20 cellular contexts compared by ENCODE assay signal in the genomic region with DNA sequence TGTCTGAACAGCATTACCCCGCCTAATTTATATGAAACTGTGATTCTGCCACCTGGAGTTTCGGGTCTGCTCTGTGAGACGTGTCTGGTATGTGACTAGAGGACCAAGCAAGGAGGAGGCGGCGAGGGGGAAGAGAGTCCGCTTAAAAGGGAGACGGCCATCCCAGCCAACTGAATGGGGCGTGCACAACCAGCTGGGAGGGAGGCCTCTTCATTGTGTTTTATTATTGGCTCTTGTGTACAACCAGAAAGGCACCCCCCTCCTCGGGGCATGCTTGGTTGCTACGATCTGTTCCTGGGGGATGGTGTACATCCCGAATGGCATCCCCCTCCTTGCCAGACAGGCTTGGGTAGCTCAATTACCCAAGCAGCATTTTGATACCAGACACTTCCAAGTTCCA.
DNase-seq lines count a peak whose midpoint lies in the region; FAIRE-seq and TF ChIP-seq lines count a peak whose summit lies in the region.
"Had no signal": no experiment of that assay in that cellular context is flagged by ENCODE, and none has a peak within 500 bp of the region (broad histone marks: within the 10 kb centered on the region; RNA-seq: fewer than 3 reads in every experiment).

No MANE protein-coding gene starts in this region.

- H4K20me1 ChIP-seq in H1 (replicated peaks in 1 of 2; ENCODE audit: control insufficient read depth in 1 of 2, insufficient read depth in 2 of 2, low read length in 2 of 2): no peaks in the 10 kb centered on the region

- no peaks in the 10 kb centered on the region for H3K23me2 ChIP-seq in H1 (ENCODE audit: low read depth, low read length)

- no peak overlapping the region for H4K91ac ChIP-seq in H1 (replicated peaks; ENCODE audit: insufficient read length, low read length)

- CTCF ChIA-PET in H1 (lab: Charles Lee; ENCODE audit: partially characterized antibody): interaction anchor here (0.7 kb wide), 1 partner anchor 30 kb away, joined by 4 read pairs; no protein-coding TSS in a partner anchor
- CTCF ChIA-PET in CD8-positive, alpha-beta memory T cell (lab: Charles Lee): no interaction called here

- no peak overlapping the region for H3K4me3 ChIP-seq in H1 (ENCODE audit: extremely low read depth in 1 of 4, insufficient read depth in 2 of 4, low read depth in 3 of 4, low read length in 4 of 4)
- H3K4me3 ChIP-seq in CD8-positive, alpha-beta memory T cell (ENCODE audit: low read length): no peak overlapping the region
- H3K4me3 ChIP-seq in transverse colon: no peak overlapping the region
- H3K4me3 ChIP-seq: GM23338 had no signal

- H3K36me3 ChIP-seq in H1 (ENCODE audit: control insufficient read depth in 2 of 4, insufficient read depth in 4 of 4, low read length in 3 of 4): no peaks in the 10 kb centered on the region
- no peaks in the 10 kb centered on the region for H3K36me3 ChIP-seq in CD8-positive, alpha-beta memory T cell (ENCODE audit: insufficient read depth, low read length)
- no peaks in the 10 kb centered on the region for H3K36me3 ChIP-seq in transverse colon

- no peaks in the 10 kb centered on the region for H3K9me3 Mint-ChIP-seq in nephron progenitor cell
- peaks cover 0 to 11% (median 5%) of the 10 kb centered on the region in 5 donors for H3K9me3 Mint-ChIP-seq in CD8-positive, alpha-beta memory T cell
- H3K9me3 Mint-ChIP-seq: GM23338, H9 had no signal

- H3K79me2 ChIP-seq in H1 (ENCODE audit: control insufficient read depth in 1 of 2, insufficient read depth in 2 of 2, low read length in 2 of 2): no peaks in the 10 kb centered on the region

- H2BK15ac ChIP-seq in H1 (ENCODE audit: low read length): peak overlapping the region; percentile 72; the same call in 1 of the 2 replicates

- no peak overlapping the region for H3K9ac ChIP-seq in H1 (replicated peaks in 1 of 4; ENCODE audit: extremely low read depth in 1 of 4, low read depth in 3 of 4, low read length in 3 of 4)

- peak; percentile 8 for DNase-seq in NCI-H2227 (lab: John Stamatoyannopoulos, UW; ENCODE audit: unreplicated experiment)
- DNase-seq in H1 (ENCODE audit: low read depth in 1 of 2, low spot score in 2 of 2): no peak
- no peak for DNase-seq in nephron progenitor cell
- peak in 1 of 49 donors; percentile 9 for DNase-seq in substantia nigra (lab: John Stamatoyannopoulos, UW)
- DNase-seq in DMS53 (lab: John Stamatoyannopoulos, UW): no peak
- no peak for DNase-seq in CD8-positive, alpha-beta memory T cell
- DNase-seq in NCI-H2029 (lab: John Stamatoyannopoulos, UW): no peak
- DNase-seq in transverse colon: no peak
- DNase-seq: 8988T; ACHN; C1 segment of cervical spinal cord; CD4-positive, alpha-beta T cell; DMS79 treated with DMSO at 0.1 percent for 48 hours; EL; H9 had no signal

- H3K4me2 ChIP-seq in H1 (ENCODE audit: insufficient read depth in 1 of 2, low read depth in 2 of 2, low read length in 2 of 2): no peak overlapping the region
- H3K4me2 ChIP-seq: GM23338 had no signal

- no peak overlapping the region for H2BK120ac ChIP-seq in H1 (replicated peaks; ENCODE audit: low read depth, low read length)

- H3K4ac ChIP-seq in H1 (replicated peaks; ENCODE audit: insufficient read length, low read depth, low read length): no peak overlapping the region

- no peak overlapping the region for H4K8ac ChIP-seq in H1 (ENCODE audit: extremely low read depth, insufficient read depth, low read length)

- H3K27ac ChIP-seq in H1 (ENCODE audit: low read depth, low read length): no peak overlapping the region
- peak overlapping the region; percentile 4 for H3K27ac ChIP-seq in substantia nigra (ENCODE audit: low read depth, low read length, poor library complexity, severe bottlenecking)
- no peak overlapping the region for H3K27ac ChIP-seq in CD8-positive, alpha-beta memory T cell (ENCODE audit: low read depth, low read length)
- H3K27ac ChIP-seq in transverse colon: no peak overlapping the region

- H3K36me3 Mint-ChIP-seq in nephron progenitor cell (ENCODE audit: low read depth): no peaks in the 10 kb centered on the region
- no peaks in the 10 kb centered on the region for H3K36me3 Mint-ChIP-seq in CD8-positive, alpha-beta memory T cell

- peak overlapping the region; percentile 65 for H3K27ac Mint-ChIP-seq in nephron progenitor cell
- no peak overlapping the region for H3K27ac Mint-ChIP-seq in CD8-positive, alpha-beta memory T cell
- H3K27ac Mint-ChIP-seq: B cell; CD4-positive, alpha-beta T cell; GM23338; H9 had no signal

- no peak for TF ChIP-seq RAD21 in H1 (IDR thresholded peaks at IDR 0.05 in 1 of 2, conservative IDR thresholded peaks at IDR 0.05 in 1 of 2; ENCODE audit: low read depth in 2 of 2, low read length in 2 of 2)

- intact Hi-C loops in transverse colon (cut with DNase I; ENCODE audit: low total_unique reads): no loop called here

- H3K9me3 ChIP-seq in H1 (ENCODE audit: insufficient read depth in 2 of 2, low read depth in 1 of 2, low read length in 1 of 2) (no peaks in the 10 kb centered on the region), transverse colon (no peaks in the 10 kb centered on the region)
- H3K9me3 ChIP-seq in CD8-positive, alpha-beta memory T cell (ENCODE audit: low read length): no peaks in the 10 kb centered on the region

- in situ Hi-C loops in transverse colon (cut with MboI; ENCODE audit: low pct_ligation_motif_present in 1 of 4, low pct_unique_long_range_greater_than_20kb in 1 of 4, low sequenced_read_pairs in 3 of 4): no loop called here

- 89% methylated on average over 11 of the region's 11 CpGs; no CpG with 5 or more reads in 1 of the 2 experiments for WGBS in H1 (ENCODE audit: extremely low coverage in 1 of 2, insufficient coverage in 1 of 2, insufficient read length in 1 of 2, insufficient replicate concordance in 2 of 2, low coverage in 1 of 2, low lambda C conversion rate in 2 of 2, missing lambda C conversion rate in 1 of 2), 2 experiments
- WGBS in transverse colon (ENCODE audit: low coverage in 1 of 2), 2 donors: 65 to 66% methylated on average over 6 to 11 of the region's 11 CpGs

- H3K56ac ChIP-seq in H1 (replicated peaks; ENCODE audit: insufficient read length, low read depth, low read length): no peak overlapping the region

- no peak overlapping the region; the same call in 1 of the 2 replicates for H2BK20ac ChIP-seq in H1 (ENCODE audit: low read length)

- peaks cover 3% of the 10 kb centered on the region for H3K27me3 Mint-ChIP-seq in nephron progenitor cell (ENCODE audit: low read depth, poor library complexity)
- H3K27me3 Mint-ChIP-seq in CD8-positive, alpha-beta memory T cell: no peaks in the 10 kb centered on the region
- H3K27me3 Mint-ChIP-seq: B cell; CD4-positive, alpha-beta T cell had no signal

- no peak for FAIRE-seq in H1 (lab: Jason Lieb, UNC)
- FAIRE-seq: G401.6, GM12891, HepG2 had no signal

- H3K4me1 ChIP-seq in H1 (replicated peaks in 1 of 4; ENCODE audit: control insufficient read depth in 3 of 4, insufficient read depth in 4 of 4, low read length in 3 of 4): peaks cover 0 to 11% (median 2%) of the 10 kb centered on the region in 4 experiments; a peak in 4 of 7 replicates
- no peaks in the 10 kb centered on the region for H3K4me1 ChIP-seq in CD8-positive, alpha-beta memory T cell (ENCODE audit: insufficient read depth, low read length)
- no peaks in the 10 kb centered on the region for H3K4me1 ChIP-seq in transverse colon

- H2AK5ac ChIP-seq in H1 (ENCODE audit: low read depth, low read length): no peak overlapping the region

- H3K18ac ChIP-seq in H1 (ENCODE audit: extremely low read depth, low read length): no peak overlapping the region

- H3K27me3 ChIP-seq in H1 (replicated peaks in 1 of 4; ENCODE audit: control insufficient read depth in 3 of 4, extremely low read depth in 1 of 4, insufficient read depth in 3 of 4, low read length in 3 of 4) (no peaks in the 10 kb centered on the region), transverse colon (no peaks in the 10 kb centered on the region)
- no peaks in the 10 kb centered on the region for H3K27me3 ChIP-seq in CD8-positive, alpha-beta memory T cell (ENCODE audit: insufficient read depth, low read length, poor library complexity, severe bottlenecking)

- peaks cover 69% of the 10 kb centered on the region for H3K4me1 Mint-ChIP-seq in nephron progenitor cell
- no peaks in the 10 kb centered on the region for H3K4me1 Mint-ChIP-seq in CD8-positive, alpha-beta memory T cell
- H3K4me1 Mint-ChIP-seq: B cell had no signal

- H3K23ac ChIP-seq in H1 (ENCODE audit: insufficient read length): no peak overlapping the region

- H3K79me1 ChIP-seq in H1 (ENCODE audit: low read depth, low read length): no peaks in the 10 kb centered on the region

- TF ChIP-seq EP300 in H1 (IDR thresholded peaks at IDR 0.05; ENCODE audit: borderline replicate concordance in 1 of 2, low read depth in 2 of 2, low read length in 2 of 2) (no peak), transverse colon (IDR thresholded peaks at IDR 0.05; ENCODE audit: low read depth) (no peak)

- no peak overlapping the region for H3K4me3 Mint-ChIP-seq in nephron progenitor cell
- H3K4me3 Mint-ChIP-seq in CD8-positive, alpha-beta memory T cell: no peak overlapping the region
- H3K4me3 Mint-ChIP-seq: B cell; CD4-positive, alpha-beta T cell; GM23338; H9 had no signal

- no peak overlapping the region for H2AFZ ChIP-seq in H1 (ENCODE audit: low read length)
- H2AFZ ChIP-seq: GM23338 had no signal

- POLR2A ChIA-PET in H1 (lab: Charles Lee; ENCODE audit: partially characterized antibody): no interaction called here
- POLR2A ChIA-PET in CD8-positive, alpha-beta memory T cell (lab: Charles Lee): no interaction called here

- no peak overlapping the region for H2BK12ac ChIP-seq in H1 (ENCODE audit: low read depth, low read length)

- no peak overlapping the region for H3K14ac ChIP-seq in H1 (ENCODE audit: insufficient read length)

- TF ChIP-seq POLR2A in H1 (IDR thresholded peaks at IDR 0.05; ENCODE audit: control extremely low read depth in 1 of 2, low read depth in 2 of 2, low read length in 2 of 2): no peak
- no peak for TF ChIP-seq POLR2A in transverse colon (IDR thresholded peaks at IDR 0.05)

- TF ChIP-seq CTCF in H1 (IDR thresholded peaks at IDR 0.05; ENCODE audit: control extremely low read depth in 1 of 3, insufficient read depth in 1 of 3, low read depth in 1 of 3, low read length in 3 of 3) (no peak), nephron progenitor cell (IDR thresholded peaks at IDR 0.05) (no peak), transverse colon (IDR thresholded peaks at IDR 0.05) (no peak)

- no peak overlapping the region for H4K5ac ChIP-seq in H1 (ENCODE audit: insufficient read length, low read depth, low read length)

- no peak overlapping the region for H2BK5ac ChIP-seq in H1 (ENCODE audit: low read depth, low read length)

TF ChIP-seq in H1, 55 proteins besides CTCF, POLR2A, EP300 and RAD21 (continues in another document):
- no peak for TF ChIP-seq POU5F1 (IDR thresholded peaks at IDR 0.05; ENCODE audit: low read depth, low read length)
- TF ChIP-seq CEBPB (IDR thresholded peaks at IDR 0.05; ENCODE audit: low read depth, low read length): no peak
- TF ChIP-seq KDM1A (IDR thresholded peaks at IDR 0.05; ENCODE audit: borderline replicate concordance, low read length): no peak
- TF ChIP-seq GABPA (IDR thresholded peaks at IDR 0.05; ENCODE audit: borderline replicate concordance, insufficient read depth, low read length): no peak
- TF ChIP-seq CREB1 (IDR thresholded peaks at IDR 0.05): no peak
- TF ChIP-seq CTBP2 (IDR thresholded peaks at IDR 0.05; ENCODE audit: borderline replicate concordance, insufficient read depth, insufficient read length, low read length): no peak
- TF ChIP-seq BACH1 (IDR thresholded peaks at IDR 0.05; ENCODE audit: low read length): no peak
